In genomic region chr3:51949121-51949520, GRCh38 we compare ENCODE assay signal across 27 cellular contexts. TPM values are rescaled to one million over a fixed set of nuclear protein-coding genes. Genes with fewer than 3 reads are reported as not detected.
DNase-seq lines count a peak whose midpoint lies in the region; ATAC-seq, FAIRE-seq and TF ChIP-seq lines count a peak whose summit lies in the region.
"Had no signal": no experiment of that assay in that cellular context is flagged by ENCODE, and none has a peak within 500 bp of the region (broad histone marks: within the 10 kb centered on the region; RNA-seq: fewer than 3 reads in every experiment).

No MANE protein-coding gene starts in this region.

- H3K9me3 ChIP-seq in HepG2 (ENCODE audit: low read length), result no peaks in the 10 kb centered on the region
- H3K9me3 ChIP-seq: BLaER1 treated with 17β-estradiol and CSF1 and Interleukin-3, amounts not matched to agents 10 nM and 100 nM; MG63; SJCRH30 had no signal

- H2AFZ ChIP-seq in HepG2 (ENCODE audit: low read length), result no peak overlapping the region
- H2AFZ ChIP-seq: GM23338 had no signal

- CTCF ChIA-PET in HepG2 (lab: Yijun Ruan, JAX; ENCODE audit: low intra/inter-chr PET ratio, low total read pairs), result no interaction called here

- no TSS peak for BruUV-seq in HepG2 (replicated peaks; lab: Mats Ljungman, UMichigan)

- no peaks in the 10 kb centered on the region for H3K36me3 ChIP-seq in HepG2 (replicated peaks in 1 of 2; ENCODE audit: control insufficient read depth in 1 of 2, insufficient read depth in 2 of 2, low read length in 2 of 2)
- H3K36me3 ChIP-seq: BLaER1 treated with 17β-estradiol and CSF1 and Interleukin-3, amounts not matched to agents 10 nM and 100 nM; MG63; SJCRH30 had no signal

- peak; percentile 10 for DNase-seq in left ventricle myocardium superior
- no peak for DNase-seq in left cardiac atrium
- no peak for DNase-seq in HepG2 (ENCODE audit: low spot score)
- peak; percentile 42 for DNase-seq in posterior vena cava (ENCODE audit: low spot score)
- no peak for DNase-seq in mucosa of gallbladder (ENCODE audit: low spot score)
- DNase-seq in LoVo (ENCODE audit: low spot score), result no peak
- DNase-seq in Ammon's horn (ENCODE audit: low spot score), result no peak
- DNase-seq: CD4-positive, alpha-beta memory T cell; COR-L47; HCEC 1CT; KBM-7; MG63; NCI-H1105 treated with DMSO at 0.1 percent for 48 hours; NCI-H146; NCI-H1930; NCI-H2107; NCI-H524; NCI-H774; PC-3; SJCRH30 had no signal

- TF ChIP-seq EP300 in HepG2 (IDR thresholded peaks at IDR 0.05; ENCODE audit: low read depth in 2 of 2, low read length in 2 of 2) (no peak), HepG2 (CRISPR knock-in tag; IDR thresholded peaks at IDR 0.05; ENCODE audit: borderline replicate concordance) (no peak)

- ATAC-seq in left ventricle myocardium superior (no peak), left cardiac atrium (no peak), HepG2 (no peak)
- ATAC-seq: GM23338, PC-3 had no signal

- POLR2A ChIA-PET in HepG2 (lab: Yijun Ruan, JAX), result interaction anchor here (1.7 kb wide), 1 partner anchor 34 kb away, joined by 3 read pairs; the partner anchor contains the start of gene ACY1

- no peaks in the 10 kb centered on the region for H3K79me2 ChIP-seq in HepG2 (ENCODE audit: insufficient read depth, low read length)

- TF ChIP-seq POLR2A in HepG2 (IDR thresholded peaks at IDR 0.05; ENCODE audit: insufficient read depth in 1 of 2, low read depth in 2 of 2, low read length in 2 of 2), result no peak

- TF ChIP-seq CTCF in HepG2 (CRISPR knock-in tag; IDR thresholded peaks at IDR 0.05), result no peak

- H3K9ac ChIP-seq in HepG2 (ENCODE audit: insufficient read depth, low read depth, low read length), result no peak overlapping the region
- H3K9ac ChIP-seq: BLaER1 treated with 17β-estradiol and CSF1 and Interleukin-3, amounts not matched to agents 10 nM and 100 nM had no signal

- no peaks in the 10 kb centered on the region for H3K27me3 ChIP-seq in HepG2 (ENCODE audit: control insufficient read depth in 1 of 2, insufficient read depth in 2 of 2, low read length in 2 of 2)
- H3K27me3 ChIP-seq: MG63, SJCRH30 had no signal

- no peak for FAIRE-seq in HepG2 (lab: Jason Lieb, UNC)
- FAIRE-seq: A204.1, G401.6, HTR-8/SVneo had no signal

- H3K4me1 ChIP-seq in HepG2 (ENCODE audit: insufficient read depth, low read length), result peaks cover 20% of the 10 kb centered on the region

- no peak for TF ChIP-seq RAD21 in HepG2 (CRISPR knock-in tag; IDR thresholded peaks at IDR 0.05)

- H3K4me2 ChIP-seq in HepG2 (ENCODE audit: low read depth, low read length), result no peak overlapping the region
- H3K4me2 ChIP-seq: BLaER1 treated with 17β-estradiol and CSF1 and Interleukin-3, amounts not matched to agents 10 nM and 100 nM; GM23338 had no signal

- in situ Hi-C loops in HepG2 (cut with HindIII; ENCODE audit: extremely low pct_ligation_motif_present, low pct_unique_long_range_greater_than_20kb), result no loop called here

- no peaks in the 10 kb centered on the region for H4K20me1 ChIP-seq in HepG2 (ENCODE audit: insufficient read depth, low read length)
- H4K20me1 ChIP-seq: BLaER1 treated with 17β-estradiol and CSF1 and Interleukin-3, amounts not matched to agents 10 nM and 100 nM had no signal

- WGBS in HepG2 (ENCODE audit: low lambda C conversion rate), result 98% methylated on average over 5 of the region's 5 CpGs

- intact Hi-C loops in left ventricle myocardium superior (cut with micrococcal nuclease), result no loop called here
- intact Hi-C loops in left cardiac atrium (cut with DNase I), result no loop called here
- intact Hi-C loops in HepG2 (cut with micrococcal nuclease; ENCODE audit: unreplicated experiment), result no loop called here
- intact Hi-C loops in posterior vena cava (cut with DNase I), result no loop called here

- no peak overlapping the region for H3K27ac ChIP-seq in HepG2 (ENCODE audit: extremely low read length, insufficient read depth, low read length)
- H3K27ac ChIP-seq: BLaER1 treated with 17β-estradiol and CSF1 and Interleukin-3, amounts not matched to agents 10 nM and 100 nM; SJCRH30 had no signal

- no peak overlapping the region for H3K4me3 ChIP-seq in HepG2 (replicated peaks in 1 of 3; ENCODE audit: insufficient read depth in 1 of 3, low read depth in 2 of 3, low read length in 3 of 3)
- H3K4me3 ChIP-seq: BLaER1 treated with 17β-estradiol and CSF1 and Interleukin-3, amounts not matched to agents 10 nM and 100 nM; GM23338; MG63; SJCRH30 had no signal

RNA-seq across cellular contexts. Expression of gene GPR62, which starts 6.1 kb away (rescaled TPM):
- total RNA-seq in left ventricle myocardium superior (0.15 TPM), left cardiac atrium (under 1 TPM in 1 of 2 donors, not detected in 1; 0.53 TPM), HepG2 (2016; rRNA removed; fragmentation: Illumina TruSeq; extraction: Trizol) (not detected in 2 replicates), posterior vena cava (not detected), mucosa of gallbladder (0.55 TPM)
- total RNA-seq in HepG2 (2016; cell fraction: cytosol; rRNA removed; fragmentation: Illumina TruSeq; extraction: Trizol; ENCODE audit: low read depth), result not detected in 2 replicates
- total RNA-seq in HepG2 (2016; cell fraction: insoluble cytoplasmic fraction; rRNA removed; fragmentation: Illumina TruSeq; extraction: Trizol), result not detected in 2 replicates
- total RNA-seq in HepG2 (2016; cell fraction: membrane; rRNA removed; fragmentation: Illumina TruSeq; extraction: Trizol), result not detected in 2 replicates
- not detected in 2 replicates for total RNA-seq in HepG2 (2016; cell fraction: nucleus; rRNA removed; fragmentation: Illumina TruSeq; extraction: Trizol)
- polyA plus RNA-seq in HepG2 (2011; rRNA removed), result not detected in 2 replicates
- not detected in 2 replicates for polyA plus RNA-seq in HepG2 (2011; cell fraction: cytosol; rRNA removed)
- 0.17 and 0.24 TPM in 2 replicates for polyA plus RNA-seq in HepG2 (2011; cell fraction: nucleus; rRNA removed)
- polyA plus RNA-seq in HepG2 (2012), result 0.09 TPM in 1 of 2 replicates, not detected in the other
- not detected in 2 replicates for polyA plus RNA-seq in HepG2 (2016; cell fraction: cytosol; fragmentation: Illumina TruSeq; extraction: Trizol; ENCODE audit: low read depth)
- not detected in 2 replicates for polyA plus RNA-seq in HepG2 (2016; cell fraction: insoluble cytoplasmic fraction; fragmentation: Illumina TruSeq; extraction: Trizol; ENCODE audit: low read depth)
- not detected in 2 replicates for polyA plus RNA-seq in HepG2 (2016; cell fraction: membrane; fragmentation: Illumina TruSeq; extraction: Trizol; ENCODE audit: low read depth)
- polyA plus RNA-seq in HepG2 (2016; cell fraction: nucleus; fragmentation: Illumina TruSeq; extraction: Trizol; ENCODE audit: insufficient read depth, low read depth), result not detected in 2 replicates
- polyA minus RNA-seq in HepG2 (2011; rRNA and poly(A)+ RNA removed; ENCODE audit: low replicate concordance), result 0.14 TPM in 1 of 2 replicates, not detected in the other
- polyA minus RNA-seq in HepG2 (2011; cell fraction: cytosol; rRNA and poly(A)+ RNA removed), result not detected in 2 replicates
- polyA minus RNA-seq in HepG2 (2011; cell fraction: nucleus; rRNA and poly(A)+ RNA removed), result 0.25 TPM in 1 of 2 replicates, not detected in the other
- total RNA-seq: CD4-positive, alpha-beta memory T cell; LHCN-M2; PC-3; SJCRH30 had no signal
- polyA plus RNA-seq: AG04450; CD4-positive, alpha-beta memory T cell had no signal

RNA-seq across cellular contexts. Expression of gene PARP3, which starts 7.0 kb away (rescaled TPM):
- total RNA-seq in left ventricle myocardium superior (14.7 TPM), left cardiac atrium (10 to 100 TPM; 13.2 to 13.4 TPM), HepG2 (2016; rRNA removed; fragmentation: Illumina TruSeq; extraction: Trizol) (7.7 and 11.2 TPM in 2 replicates), posterior vena cava (10 to 100 TPM; 16.5 to 22.3 TPM), mucosa of gallbladder (25.4 TPM)
- total RNA-seq in HepG2 (2016; cell fraction: cytosol; rRNA removed; fragmentation: Illumina TruSeq; extraction: Trizol; ENCODE audit: low read depth), result 4.4 and 5.3 TPM in 2 replicates
- 6.8 and 10.6 TPM in 2 replicates for total RNA-seq in HepG2 (2016; cell fraction: insoluble cytoplasmic fraction; rRNA removed; fragmentation: Illumina TruSeq; extraction: Trizol)
- 10.0 and 10.4 TPM in 2 replicates for total RNA-seq in HepG2 (2016; cell fraction: membrane; rRNA removed; fragmentation: Illumina TruSeq; extraction: Trizol)
- total RNA-seq in HepG2 (2016; cell fraction: nucleus; rRNA removed; fragmentation: Illumina TruSeq; extraction: Trizol), result 10.2 and 13.8 TPM in 2 replicates
- polyA plus RNA-seq in HepG2 (2011; rRNA removed), result 21.5 and 24.0 TPM in 2 replicates
- polyA plus RNA-seq in HepG2 (2011; cell fraction: cytosol; rRNA removed), result 11.3 and 15.3 TPM in 2 replicates
- 122 and 127 TPM in 2 replicates for polyA plus RNA-seq in HepG2 (2011; cell fraction: nucleus; rRNA removed)
- polyA plus RNA-seq in HepG2 (2012), result 13.0 and 15.1 TPM in 2 replicates
- polyA plus RNA-seq in HepG2 (2016; cell fraction: cytosol; fragmentation: Illumina TruSeq; extraction: Trizol; ENCODE audit: low read depth), result 4.9 and 6.1 TPM in 2 replicates
- polyA plus RNA-seq in HepG2 (2016; cell fraction: insoluble cytoplasmic fraction; fragmentation: Illumina TruSeq; extraction: Trizol; ENCODE audit: low read depth), result 7.2 and 10.0 TPM in 2 replicates
- 9.7 and 11.0 TPM in 2 replicates for polyA plus RNA-seq in HepG2 (2016; cell fraction: membrane; fragmentation: Illumina TruSeq; extraction: Trizol; ENCODE audit: low read depth)
- 32.8 and 38.7 TPM in 2 replicates for polyA plus RNA-seq in HepG2 (2016; cell fraction: nucleus; fragmentation: Illumina TruSeq; extraction: Trizol; ENCODE audit: insufficient read depth, low read depth)
- polyA minus RNA-seq in HepG2 (2011; rRNA and poly(A)+ RNA removed; ENCODE audit: low replicate concordance), result 11.0 and 13.9 TPM in 2 replicates
- 4.7 and 10.5 TPM in 2 replicates for polyA minus RNA-seq in HepG2 (2011; cell fraction: cytosol; rRNA and poly(A)+ RNA removed)
- 12.6 and 14.9 TPM in 2 replicates for polyA minus RNA-seq in HepG2 (2011; cell fraction: nucleus; rRNA and poly(A)+ RNA removed)

RNA-seq across cellular contexts. Expression of gene RRP9, which starts 7.4 kb away (rescaled TPM):
- total RNA-seq in left ventricle myocardium superior (8.2 TPM), left cardiac atrium (10 to 100 TPM in 1 of 2 donors, 1 to 10 TPM in 1; 8.9 to 17.2 TPM), HepG2 (2016; rRNA removed; fragmentation: Illumina TruSeq; extraction: Trizol) (39.4 and 44.0 TPM in 2 replicates), posterior vena cava (10 to 100 TPM; 13.4 to 14.9 TPM), mucosa of gallbladder (11.9 TPM)
- 6.2 and 7.8 TPM in 2 replicates for total RNA-seq in HepG2 (2016; cell fraction: cytosol; rRNA removed; fragmentation: Illumina TruSeq; extraction: Trizol; ENCODE audit: low read depth)
- 38.4 and 46.4 TPM in 2 replicates for total RNA-seq in HepG2 (2016; cell fraction: insoluble cytoplasmic fraction; rRNA removed; fragmentation: Illumina TruSeq; extraction: Trizol)
- 10.0 and 10.2 TPM in 2 replicates for total RNA-seq in HepG2 (2016; cell fraction: membrane; rRNA removed; fragmentation: Illumina TruSeq; extraction: Trizol)
- 21.0 and 22.3 TPM in 2 replicates for total RNA-seq in HepG2 (2016; cell fraction: nucleus; rRNA removed; fragmentation: Illumina TruSeq; extraction: Trizol)
- 14.8 and 18.4 TPM in 2 replicates for polyA plus RNA-seq in HepG2 (2011; rRNA removed)
- 13.9 and 19.4 TPM in 2 replicates for polyA plus RNA-seq in HepG2 (2011; cell fraction: cytosol; rRNA removed)
- polyA plus RNA-seq in HepG2 (2011; cell fraction: nucleus; rRNA removed), result 42.5 and 45.1 TPM in 2 replicates
- 14.6 and 19.9 TPM in 2 replicates for polyA plus RNA-seq in HepG2 (2012)
- 5.6 and 5.7 TPM in 2 replicates for polyA plus RNA-seq in HepG2 (2016; cell fraction: cytosol; fragmentation: Illumina TruSeq; extraction: Trizol; ENCODE audit: low read depth)
- 36.5 and 39.9 TPM in 2 replicates for polyA plus RNA-seq in HepG2 (2016; cell fraction: insoluble cytoplasmic fraction; fragmentation: Illumina TruSeq; extraction: Trizol; ENCODE audit: low read depth)
- 7.6 and 8.2 TPM in 2 replicates for polyA plus RNA-seq in HepG2 (2016; cell fraction: membrane; fragmentation: Illumina TruSeq; extraction: Trizol; ENCODE audit: low read depth)
- 51.2 and 56.8 TPM in 2 replicates for polyA plus RNA-seq in HepG2 (2016; cell fraction: nucleus; fragmentation: Illumina TruSeq; extraction: Trizol; ENCODE audit: insufficient read depth, low read depth)
- polyA minus RNA-seq in HepG2 (2011; rRNA and poly(A)+ RNA removed; ENCODE audit: low replicate concordance), result 24.9 and 39.6 TPM in 2 replicates
- 10.6 and 12.4 TPM in 2 replicates for polyA minus RNA-seq in HepG2 (2011; cell fraction: cytosol; rRNA and poly(A)+ RNA removed)
- 4.5 and 4.8 TPM in 2 replicates for polyA minus RNA-seq in HepG2 (2011; cell fraction: nucleus; rRNA and poly(A)+ RNA removed)

RNA-seq across cellular contexts. Expression of gene PCBP4, which starts 18.1 kb away (rescaled TPM):
- total RNA-seq in left ventricle myocardium superior, result 71.6 TPM
- total RNA-seq in left cardiac atrium, result 10 to 100 TPM; 49.1 to 68.3 TPM
- total RNA-seq in HepG2 (2016; rRNA removed; fragmentation: Illumina TruSeq; extraction: Trizol), result 32.5 and 36.8 TPM in 2 replicates
- 26.7 and 28.9 TPM in 2 replicates for total RNA-seq in HepG2 (2016; cell fraction: cytosol; rRNA removed; fragmentation: Illumina TruSeq; extraction: Trizol; ENCODE audit: low read depth)
- total RNA-seq in HepG2 (2016; cell fraction: insoluble cytoplasmic fraction; rRNA removed; fragmentation: Illumina TruSeq; extraction: Trizol), result 31.0 and 37.9 TPM in 2 replicates
- 44.9 and 54.5 TPM in 2 replicates for total RNA-seq in HepG2 (2016; cell fraction: membrane; rRNA removed; fragmentation: Illumina TruSeq; extraction: Trizol)
- total RNA-seq in HepG2 (2016; cell fraction: nucleus; rRNA removed; fragmentation: Illumina TruSeq; extraction: Trizol), result 17.4 and 21.9 TPM in 2 replicates
- 51.3 and 58.9 TPM in 2 replicates for polyA plus RNA-seq in HepG2 (2011; rRNA removed)
- 33.8 and 49.2 TPM in 2 replicates for polyA plus RNA-seq in HepG2 (2011; cell fraction: cytosol; rRNA removed)
- 143 and 178 TPM in 2 replicates for polyA plus RNA-seq in HepG2 (2011; cell fraction: nucleus; rRNA removed)
- polyA plus RNA-seq in HepG2 (2012), result 14.2 and 28.3 TPM in 2 replicates
- polyA plus RNA-seq in HepG2 (2016; cell fraction: cytosol; fragmentation: Illumina TruSeq; extraction: Trizol; ENCODE audit: low read depth), result 36.6 and 43.0 TPM in 2 replicates
- 42.3 and 45.0 TPM in 2 replicates for polyA plus RNA-seq in HepG2 (2016; cell fraction: insoluble cytoplasmic fraction; fragmentation: Illumina TruSeq; extraction: Trizol; ENCODE audit: low read depth)
- polyA plus RNA-seq in HepG2 (2016; cell fraction: membrane; fragmentation: Illumina TruSeq; extraction: Trizol; ENCODE audit: low read depth), result 49.2 and 54.4 TPM in 2 replicates
- polyA plus RNA-seq in HepG2 (2016; cell fraction: nucleus; fragmentation: Illumina TruSeq; extraction: Trizol; ENCODE audit: insufficient read depth, low read depth), result 57.5 and 60.6 TPM in 2 replicates
- 19.8 and 51.2 TPM in 2 replicates for polyA minus RNA-seq in HepG2 (2011; rRNA and poly(A)+ RNA removed; ENCODE audit: low replicate concordance)
- polyA minus RNA-seq in HepG2 (2011; cell fraction: cytosol; rRNA and poly(A)+ RNA removed), result 15.7 and 19.8 TPM in 2 replicates
- polyA minus RNA-seq in HepG2 (2011; cell fraction: nucleus; rRNA and poly(A)+ RNA removed), result 12.0 and 15.7 TPM in 2 replicates
- 10 to 100 TPM; 48.9 to 53.2 TPM for total RNA-seq in posterior vena cava
- total RNA-seq in mucosa of gallbladder, result 45.1 TPM

RNA-seq across cellular contexts. Expression of gene ABHD14B, which starts 24.7 kb away (rescaled TPM):
- 13.1 TPM for total RNA-seq in left ventricle myocardium superior
- 10 to 100 TPM; 22.0 to 22.1 TPM for total RNA-seq in left cardiac atrium
- total RNA-seq in HepG2 (2016; rRNA removed; fragmentation: Illumina TruSeq; extraction: Trizol), result 40.4 and 44.4 TPM in 2 replicates
- total RNA-seq in HepG2 (2016; cell fraction: cytosol; rRNA removed; fragmentation: Illumina TruSeq; extraction: Trizol; ENCODE audit: low read depth), result 13.6 and 18.3 TPM in 2 replicates
- 39.5 and 45.7 TPM in 2 replicates for total RNA-seq in HepG2 (2016; cell fraction: insoluble cytoplasmic fraction; rRNA removed; fragmentation: Illumina TruSeq; extraction: Trizol)
- 31.7 and 38.5 TPM in 2 replicates for total RNA-seq in HepG2 (2016; cell fraction: membrane; rRNA removed; fragmentation: Illumina TruSeq; extraction: Trizol)
- total RNA-seq in HepG2 (2016; cell fraction: nucleus; rRNA removed; fragmentation: Illumina TruSeq; extraction: Trizol), result 23.4 and 24.3 TPM in 2 replicates
- polyA plus RNA-seq in HepG2 (2011; rRNA removed), result 102 and 108 TPM in 2 replicates
- 95.9 and 104 TPM in 2 replicates for polyA plus RNA-seq in HepG2 (2011; cell fraction: cytosol; rRNA removed)
- 69.4 and 73.2 TPM in 2 replicates for polyA plus RNA-seq in HepG2 (2011; cell fraction: nucleus; rRNA removed)
- polyA plus RNA-seq in HepG2 (2012), result 40.5 and 57.0 TPM in 2 replicates
- 22.6 and 24.5 TPM in 2 replicates for polyA plus RNA-seq in HepG2 (2016; cell fraction: cytosol; fragmentation: Illumina TruSeq; extraction: Trizol; ENCODE audit: low read depth)
- 68.7 and 73.5 TPM in 2 replicates for polyA plus RNA-seq in HepG2 (2016; cell fraction: insoluble cytoplasmic fraction; fragmentation: Illumina TruSeq; extraction: Trizol; ENCODE audit: low read depth)
- 44.0 and 45.5 TPM in 2 replicates for polyA plus RNA-seq in HepG2 (2016; cell fraction: membrane; fragmentation: Illumina TruSeq; extraction: Trizol; ENCODE audit: low read depth)
- polyA plus RNA-seq in HepG2 (2016; cell fraction: nucleus; fragmentation: Illumina TruSeq; extraction: Trizol; ENCODE audit: insufficient read depth, low read depth), result 59.0 and 60.0 TPM in 2 replicates
- polyA minus RNA-seq in HepG2 (2011; rRNA and poly(A)+ RNA removed; ENCODE audit: low replicate concordance), result 111 and 118 TPM in 2 replicates
- 32.2 and 37.7 TPM in 2 replicates for polyA minus RNA-seq in HepG2 (2011; cell fraction: cytosol; rRNA and poly(A)+ RNA removed)
- polyA minus RNA-seq in HepG2 (2011; cell fraction: nucleus; rRNA and poly(A)+ RNA removed), result 17.9 and 25.7 TPM in 2 replicates
- total RNA-seq in posterior vena cava, result 10 to 100 TPM; 21.0 to 32.7 TPM
- 59.1 TPM for total RNA-seq in mucosa of gallbladder

Comparison
In these comparisons a context has a peak if more than half of its experiments do, and no peak if none do; other contexts are left out.
1. DNase-seq: peak in left ventricle myocardium superior (single experiment) and posterior vena cava (single experiment); none in left cardiac atrium (single experiment), HepG2 (single experiment), mucosa of gallbladder (single experiment), LoVo (single experiment) and Ammon's horn (single experiment).